13 cellular contexts compared by ENCODE assay signal in genomic region chr12:52539024-52539820, GRCh38. TPM values are rescaled to one million over a fixed set of nuclear protein-coding genes. Genes with fewer than 3 reads are reported as not detected.
DNase-seq lines count a peak whose midpoint lies in the region; ATAC-seq and TF ChIP-seq lines count a peak whose summit lies in the region.
"Had no signal": no experiment of that assay in that cellular context is flagged by ENCODE, and none has a peak within 500 bp of the region (broad histone marks: within the 10 kb centered on the region; RNA-seq: fewer than 3 reads in every experiment).

No MANE protein-coding gene starts in this region.

- H3F3A ChIP-seq in smooth muscle cell (ENCODE audit: low read depth), result peaks cover 5% of the 10 kb centered on the region

- H3K9ac ChIP-seq in smooth muscle cell (ENCODE audit: low read depth), result no peak overlapping the region

- no peaks in the 10 kb centered on the region for H3K79me2 ChIP-seq in smooth muscle cell (ENCODE audit: low read depth)

- no peaks in the 10 kb centered on the region for H3K36me3 Mint-ChIP-seq in activated CD4-positive, alpha-beta memory T cell treated with anti-CD3 and anti-CD28 coated beads, Interleukin-2, amount 10 ng/mL, durations not matched to agents 7 days and 5 days (ENCODE audit: low read depth)
- H3K36me3 Mint-ChIP-seq: natural killer cell had no signal

- H3K4me2 ChIP-seq in smooth muscle cell, result peak overlapping the region; percentile 68

- POLR2A ChIA-PET in HEK293T (lab: Yijun Ruan, JAX), result no interaction called here
- POLR2A ChIA-PET in activated CD4-positive, alpha-beta memory T cell treated with anti-CD3 and anti-CD28 coated beads, Interleukin-2, amount 10 ng/mL, durations not matched to agents 7 days and 5 days (lab: Charles Lee), result no interaction called here

- H3K27me3 ChIP-seq in smooth muscle cell (ENCODE audit: low read depth), result no peaks in the 10 kb centered on the region
- H3K27me3 ChIP-seq in brain microvascular endothelial cell (replicated peaks), result no peaks in the 10 kb centered on the region

- H3K9me3 ChIP-seq in smooth muscle cell (replicated peaks; ENCODE audit: low read depth), result no peaks in the 10 kb centered on the region

- ATAC-seq in HG02571 (IDR thresholded peaks at IDR 0.05; ENCODE audit: unreplicated experiment), result no peak
- no peak for ATAC-seq in HG03159 (IDR thresholded peaks at IDR 0.05; ENCODE audit: unreplicated experiment)
- ATAC-seq: activated naive CD8-positive, alpha-beta T cell treated with anti-CD3 and anti-CD28 coated beads, Interleukin-2, amount 50 U/mL, for 24 hours; GM12878; natural killer cell had no signal

- H3K4me3 ChIP-seq in smooth muscle cell (no peak overlapping the region), brain microvascular endothelial cell (ENCODE audit: low read depth, low read length) (no peak overlapping the region)
- H3K4me3 ChIP-seq: GM12878 had no signal

- WGBS in smooth muscle cell (ENCODE audit: low lambda C conversion rate), result 43% methylated on average over 5 of the region's 5 CpGs

- TF ChIP-seq CTCF in smooth muscle cell (IDR thresholded peaks at IDR 0.05; ENCODE audit: borderline replicate concordance, insufficient read depth, poor library complexity, severe bottlenecking) (no peak), brain microvascular endothelial cell (IDR thresholded peaks at IDR 0.05; ENCODE audit: low read depth, low read length, missing control alignments) (no peak)

- no peak overlapping the region for H2AFZ ChIP-seq in smooth muscle cell (ENCODE audit: low read depth)

- no peak overlapping the region for H3K27ac Mint-ChIP-seq in activated CD4-positive, alpha-beta memory T cell treated with anti-CD3 and anti-CD28 coated beads, Interleukin-2, amount 10 ng/mL, durations not matched to agents 7 days and 5 days
- H3K27ac Mint-ChIP-seq: activated naive CD8-positive, alpha-beta T cell treated with anti-CD3 and anti-CD28 coated beads, Interleukin-2, amount 50 U/mL, for 24 hours; natural killer cell had no signal

- peaks cover 6% of the 10 kb centered on the region for H3K4me1 Mint-ChIP-seq in activated CD4-positive, alpha-beta memory T cell treated with anti-CD3 and anti-CD28 coated beads, Interleukin-2, amount 10 ng/mL, durations not matched to agents 7 days and 5 days

- H3K27ac ChIP-seq in smooth muscle cell (ENCODE audit: low read depth) (peak overlapping the region; percentile 41), brain microvascular endothelial cell (no peak overlapping the region)

- in situ Hi-C loops in brain microvascular endothelial cell (cut with HindIII; ENCODE audit: low pct_ligation_motif_present, low sequenced_read_pairs), result no loop called here

- H4K20me1 ChIP-seq in smooth muscle cell (ENCODE audit: low read depth), result no peaks in the 10 kb centered on the region

- H3K36me3 ChIP-seq in smooth muscle cell (ENCODE audit: low read depth), result no peaks in the 10 kb centered on the region
- no peaks in the 10 kb centered on the region for H3K36me3 ChIP-seq in brain microvascular endothelial cell (replicated peaks)

- CTCF ChIA-PET in HEK293T (lab: Yijun Ruan, JAX), result interaction anchor here (0.6 kb wide), 1 partner anchor 157 kb away, joined by 3 read pairs; no protein-coding TSS in a partner anchor
- CTCF ChIA-PET in activated CD4-positive, alpha-beta memory T cell treated with anti-CD3 and anti-CD28 coated beads, Interleukin-2, amount 10 ng/mL, durations not matched to agents 7 days and 5 days (lab: Charles Lee), result no interaction called here

- H3K4me3 Mint-ChIP-seq in activated CD4-positive, alpha-beta memory T cell treated with anti-CD3 and anti-CD28 coated beads, Interleukin-2, amount 10 ng/mL, durations not matched to agents 7 days and 5 days, result no peak overlapping the region
- H3K4me3 Mint-ChIP-seq: activated naive CD8-positive, alpha-beta T cell treated with anti-CD3 and anti-CD28 coated beads, Interleukin-2, amount 50 U/mL, for 24 hours; natural killer cell had no signal

- no peaks in the 10 kb centered on the region for H3K27me3 Mint-ChIP-seq in activated CD4-positive, alpha-beta memory T cell treated with anti-CD3 and anti-CD28 coated beads, Interleukin-2, amount 10 ng/mL, durations not matched to agents 7 days and 5 days
- H3K27me3 Mint-ChIP-seq: activated naive CD8-positive, alpha-beta T cell treated with anti-CD3 and anti-CD28 coated beads, Interleukin-2, amount 50 U/mL, for 24 hours had no signal

- H3K4me1 ChIP-seq in smooth muscle cell (ENCODE audit: low read depth), result peaks cover 12% of the 10 kb centered on the region

- DNase-seq in HEK293T (ENCODE audit: extremely low spot score) (peak; percentile 21), NCI-H2196 treated with DMSO at 0.1 percent for 48 hours (lab: John Stamatoyannopoulos, UW; ENCODE audit: unreplicated experiment) (peak; percentile 31), dermis blood vessel endothelial cell (peak; percentile 44), smooth muscle cell (lab: John Stamatoyannopoulos, UW; ENCODE audit: unreplicated experiment) (no peak), brain microvascular endothelial cell (no peak)
- DNase-seq in activated CD4-positive, alpha-beta memory T cell treated with anti-CD3 and anti-CD28 coated beads, Interleukin-2, amount 10 ng/mL, durations not matched to agents 7 days and 5 days, result no peak
- DNase-seq: activated CD4-positive, CD25-positive, alpha-beta regulatory T cell; activated naive CD8-positive, alpha-beta T cell treated with anti-CD3 and anti-CD28 coated beads, Interleukin-2, amount 50 U/mL, for 24 hours; glutamatergic neuron; natural killer cell had no signal

- H3K9me3 Mint-ChIP-seq in activated CD4-positive, alpha-beta memory T cell treated with anti-CD3 and anti-CD28 coated beads, Interleukin-2, amount 10 ng/mL, durations not matched to agents 7 days and 5 days, result no peaks in the 10 kb centered on the region
- H3K9me3 Mint-ChIP-seq: activated naive CD8-positive, alpha-beta T cell treated with anti-CD3 and anti-CD28 coated beads, Interleukin-2, amount 50 U/mL, for 24 hours; natural killer cell had no signal

TF ChIP-seq in HEK293T, 16 proteins besides CTCF, POLR2A, EP300 and RAD21:
- no peak for TF ChIP-seq TARDBP (IDR thresholded peaks at IDR 0.05)

RNA-seq across cellular contexts. Expression of gene KRT71, which starts 13.7 kb away (rescaled TPM):
- not detected in 2 replicates for total RNA-seq in dermis blood vessel endothelial cell
- not detected in 2 replicates for total RNA-seq in smooth muscle cell
- polyA plus RNA-seq in smooth muscle cell, result not detected in 2 replicates
- total RNA-seq in activated CD4-positive, alpha-beta memory T cell treated with anti-CD3 and anti-CD28 coated beads, Interleukin-2, amount 10 ng/mL, durations not matched to agents 7 days and 5 days, result not detected
- total RNA-seq: GM12878, natural killer cell had no signal
- polyA plus RNA-seq: GM12878 had no signal

RNA-seq across cellular contexts. Expression of gene KRT5, which starts 19.0 kb away (rescaled TPM):
- total RNA-seq in dermis blood vessel endothelial cell (0.42 and 2.7 TPM in 2 replicates), smooth muscle cell (152 and 209 TPM in 2 replicates)
- polyA plus RNA-seq in smooth muscle cell, result 67.2 and 198 TPM in 2 replicates
- total RNA-seq in activated CD4-positive, alpha-beta memory T cell treated with anti-CD3 and anti-CD28 coated beads, Interleukin-2, amount 10 ng/mL, durations not matched to agents 7 days and 5 days, result not detected
- total RNA-seq: GM12878 had no signal

RNA-seq across cellular contexts. Expression of gene KRT74, which starts 34.4 kb away (rescaled TPM):
- total RNA-seq in dermis blood vessel endothelial cell (not detected in 2 replicates), smooth muscle cell (0.22 TPM in 1 of 2 replicates, not detected in the other)
- polyA plus RNA-seq in smooth muscle cell, result not detected in 2 replicates
- total RNA-seq in activated CD4-positive, alpha-beta memory T cell treated with anti-CD3 and anti-CD28 coated beads, Interleukin-2, amount 10 ng/mL, durations not matched to agents 7 days and 5 days, result not detected
- total RNA-seq: GM12878 had no signal
- polyA plus RNA-seq: GM12878 had no signal

RNA-seq across cellular contexts. Expression of gene KRT6A, which starts 46.2 kb away (rescaled TPM):
- total RNA-seq in dermis blood vessel endothelial cell (0.47 and 1.9 TPM in 2 replicates), smooth muscle cell (985 and 1,128 TPM in 2 replicates)
- 460 and 992 TPM in 2 replicates for polyA plus RNA-seq in smooth muscle cell
- total RNA-seq in activated CD4-positive, alpha-beta memory T cell treated with anti-CD3 and anti-CD28 coated beads, Interleukin-2, amount 10 ng/mL, durations not matched to agents 7 days and 5 days, result not detected
- total RNA-seq: GM12878, natural killer cell had no signal

Comparison
In these comparisons a context has a peak if more than half of its experiments do, and no peak if none do; other contexts are left out.
1. DNase-seq: peak in HEK293T (single experiment), NCI-H2196 treated with DMSO at 0.1 percent for 48 hours (single experiment) and dermis blood vessel endothelial cell (single experiment); none in smooth muscle cell (single experiment), activated CD4-positive, alpha-beta memory T cell treated with anti-CD3 and anti-CD28 coated beads, Interleukin-2, amount 10 ng/mL, durations not matched to agents 7 days and 5 days (single experiment) and brain microvascular endothelial cell (single experiment).
2. RNA of gene KRT5, which starts 19.0 kb away (total RNA-seq): 152 to 209 TPM in smooth muscle cell; 0.42 to 2.7 TPM in dermis blood vessel endothelial cell and not detected in activated CD4-positive, alpha-beta memory T cell treated with anti-CD3 and anti-CD28 coated beads, Interleukin-2, amount 10 ng/mL, durations not matched to agents 7 days and 5 days; every median in the first group is over 10 times any median in the second.